21 cellular contexts compared by ENCODE assay signal in genomic region chr7:77944183-77945182, GRCh38.
DNase-seq lines count a peak whose midpoint lies in the region; ATAC-seq, FAIRE-seq and TF ChIP-seq lines count a peak whose summit lies in the region.
"Had no signal": no experiment of that assay in that cellular context is flagged by ENCODE, and none has a peak within 500 bp of the region (broad histone marks: within the 10 kb centered on the region; RNA-seq: fewer than 3 reads in every experiment).

No MANE protein-coding gene starts in this region.

- peak; percentile 53 for TF ChIP-seq POLR2A in K562 (conservative IDR thresholded peaks at IDR 0.05)

- peak overlapping the region in 1 of 2 experiments; percentile 48; a peak in 1 of 4 replicates for H3K9ac ChIP-seq in K562 (ENCODE audit: insufficient read depth in 1 of 2, low read depth in 2 of 2, low read length in 2 of 2)

- intact Hi-C loops in activated CD4-positive, alpha-beta T cell treated with anti-CD3 and anti-CD28 coated beads, Interleukin-2, amount 10 ng/mL, durations not matched to agents 24 days and 14 days (cut with micrococcal nuclease) = loop anchor here (10.0 kb wide), 1 partner anchor 280 kb away; no protein-coding TSS in a partner anchor
- intact Hi-C loops in Panc1 (cut with micrococcal nuclease; ENCODE audit: unreplicated experiment) (no loop called here), K562 (cut with micrococcal nuclease) (loop anchor here (5.0 kb wide), 1 partner anchor 287 kb away; no protein-coding TSS in a partner anchor)

- H3K4me3 Mint-ChIP-seq in activated CD4-positive, alpha-beta T cell treated with anti-CD3 and anti-CD28 coated beads, Interleukin-2, amount 10 ng/mL, durations not matched to agents 24 days and 14 days = no peak overlapping the region
- no peak overlapping the region for H3K4me3 Mint-ChIP-seq in stimulated activated naive B cell treated with anti-CD40 and anti-IgM and Interleukin-4, amounts not matched to agents 10 μg/mL and 1 μg/mL and 100 μg/mL, for 72 hours
- H3K4me3 Mint-ChIP-seq: H9 had no signal

- H3K4me1 Mint-ChIP-seq in activated CD4-positive, alpha-beta T cell treated with anti-CD3 and anti-CD28 coated beads, Interleukin-2, amount 10 ng/mL, durations not matched to agents 24 days and 14 days = peaks cover 2% of the 10 kb centered on the region
- peaks cover 5 to 11% of the 10 kb centered on the region in 2 donors for H3K4me1 Mint-ChIP-seq in stimulated activated naive B cell treated with anti-CD40 and anti-IgM and Interleukin-4, amounts not matched to agents 10 μg/mL and 1 μg/mL and 100 μg/mL, for 72 hours
- H3K4me1 Mint-ChIP-seq: H9 had no signal

- CTCF ChIA-PET in Panc1 (lab: Charles Lee) (no interaction called here), K562 (lab: Yijun Ruan, JAX; ENCODE audit: low intra/inter-chr PET ratio) (interaction anchor here (0.6 kb wide), 1 partner anchor 83 kb away, joined by 3 read pairs; no protein-coding TSS in a partner anchor)

- WGBS in K562 (ENCODE audit: insufficient coverage, low coverage, missing lambda C conversion rate) = 17% methylated on average over 9 of the region's 9 CpGs

- H3K4me3 ChIP-seq in Panc1 (ENCODE audit: low read depth in 2 of 2, low read length in 2 of 2) (no peak overlapping the region), K562 (no peak overlapping the region)

- H3K4me1 ChIP-seq in Panc1 (ENCODE audit: control insufficient read depth, insufficient read depth, low read length) (no peaks in the 10 kb centered on the region), K562 (replicated peaks in 1 of 2; ENCODE audit: control insufficient read depth in 2 of 2, insufficient read depth in 2 of 2, low read length in 2 of 2) (peaks cover 12 to 20% of the 10 kb centered on the region in 2 experiments)

- H3K27me3 ChIP-seq in Panc1 (ENCODE audit: control insufficient read depth, insufficient read depth, low read length) (no peaks in the 10 kb centered on the region), K562 (ENCODE audit: control insufficient read depth in 2 of 2, insufficient read depth in 2 of 2, low read length in 2 of 2) (no peaks in the 10 kb centered on the region)

- ATAC-seq in Panc1 (no peak), K562 (peak; percentile 90), HG02763 (IDR thresholded peaks at IDR 0.05; ENCODE audit: unreplicated experiment) (no peak), GM18867 (IDR thresholded peaks at IDR 0.05; ENCODE audit: unreplicated experiment) (no peak)
- ATAC-seq in stimulated activated naive B cell treated with anti-CD40 and anti-IgM and Interleukin-4, amounts not matched to agents 10 μg/mL and 1 μg/mL and 100 μg/mL, for 72 hours (replicated peaks) = no peak
- ATAC-seq: SK-N-SH treated with all-trans-retinoic acid at 6 μM for 48 hours had no signal

- TF ChIP-seq CTCF in Panc1 (IDR thresholded peaks at IDR 0.05) (no peak), K562 (IDR thresholded peaks at IDR 0.05 in 2 of 3, conservative IDR thresholded peaks at IDR 0.05 in 1 of 3; ENCODE audit: insufficient read depth in 2 of 3, low read depth in 1 of 3, low read length in 3 of 3) (no peak)

- H4K20me1 ChIP-seq in K562 (replicated peaks; ENCODE audit: control insufficient read depth, insufficient read depth, low read length) = no peaks in the 10 kb centered on the region

- peak; percentile 53 for DNase-seq in activated CD4-positive, alpha-beta T cell treated with anti-CD3 and anti-CD28 coated beads, Interleukin-2, amount 10 ng/mL, durations not matched to agents 24 days and 14 days
- no peak for DNase-seq in activated CD4-positive, alpha-beta T cell treated with anti-CD3 and anti-CD28 coated beads for 48 hours
- DNase-seq in Panc1 (ENCODE audit: low read depth, low spot score) (no peak), K562 (ENCODE audit: extremely low read depth in 1 of 4, low spot score in 3 of 4) (peak; percentile 46 to 76 (median 64)), GM19240 (ENCODE audit: insufficient read length, low spot score) (no peak)
- DNase-seq in stimulated activated naive B cell treated with anti-CD40 and anti-IgM and Interleukin-4, amounts not matched to agents 10 μg/mL and 1 μg/mL and 100 μg/mL, for 72 hours = no peak
- DNase-seq: 8988T, DMS79 treated with DMSO at 0.1 percent for 48 hours, H9, Kasumi-1, NCI-H1105 treated with DMSO at 0.1 percent for 48 hours, NCI-H2029, NCI-H2171 treated with DMSO at 0.1 percent for 48 hours, NCI-H510A, NCI-H82, SHP77 had no signal

- H3K27ac Mint-ChIP-seq in activated CD4-positive, alpha-beta T cell treated with anti-CD3 and anti-CD28 coated beads, Interleukin-2, amount 10 ng/mL, durations not matched to agents 24 days and 14 days = no peak overlapping the region
- peak overlapping the region; percentile 52 for H3K27ac Mint-ChIP-seq in stimulated activated naive B cell treated with anti-CD40 and anti-IgM and Interleukin-4, amounts not matched to agents 10 μg/mL and 1 μg/mL and 100 μg/mL, for 72 hours

- 0 out of 4 replicates have a peak, but pooled peaks of 1 of the 2 experiments have one; percentile 3 for TF ChIP-seq RAD21 in K562 (CRISPR knock-in tag; conservative IDR thresholded peaks at IDR 0.05 in 1 of 2, IDR thresholded peaks at IDR 0.05 in 1 of 2)

- H3K9me3 ChIP-seq in Panc1 (ENCODE audit: control insufficient read depth, insufficient read depth, low read depth, low read length) (no peaks in the 10 kb centered on the region), K562 (replicated peaks; ENCODE audit: control insufficient read depth, insufficient read depth, low read depth, low read length) (no peaks in the 10 kb centered on the region)

- H3K9me1 ChIP-seq in K562 (ENCODE audit: control insufficient read depth, insufficient read depth, low read length) = no peaks in the 10 kb centered on the region

- peak overlapping the region; percentile 71 for H2AFZ ChIP-seq in K562 (ENCODE audit: low read depth, low read length)

- H3K27me3 Mint-ChIP-seq in activated CD4-positive, alpha-beta T cell treated with anti-CD3 and anti-CD28 coated beads, Interleukin-2, amount 10 ng/mL, durations not matched to agents 24 days and 14 days = no peaks in the 10 kb centered on the region
- no peaks in the 10 kb centered on the region for H3K27me3 Mint-ChIP-seq in stimulated activated naive B cell treated with anti-CD40 and anti-IgM and Interleukin-4, amounts not matched to agents 10 μg/mL and 1 μg/mL and 100 μg/mL, for 72 hours

- H3K36me3 Mint-ChIP-seq in activated CD4-positive, alpha-beta T cell treated with anti-CD3 and anti-CD28 coated beads, Interleukin-2, amount 10 ng/mL, durations not matched to agents 24 days and 14 days (ENCODE audit: low read depth) = peaks cover 11% of the 10 kb centered on the region
- peaks cover 21 to 23% of the 10 kb centered on the region in 2 donors for H3K36me3 Mint-ChIP-seq in stimulated activated naive B cell treated with anti-CD40 and anti-IgM and Interleukin-4, amounts not matched to agents 10 μg/mL and 1 μg/mL and 100 μg/mL, for 72 hours

- FAIRE-seq in K562 (lab: Jason Lieb, UNC) = peak; percentile 77
- FAIRE-seq: D721Med had no signal

- POLR2A ChIA-PET in Panc1 (lab: Charles Lee) = no interaction called here
- POLR2A ChIA-PET in K562 (lab: Yijun Ruan, JAX) = interaction anchor here (0.7 to 1.6 kb wide), 8 partner anchors 9 to 509 kb away, joined by 3 to 13 read pairs (median 3); no protein-coding TSS in a partner anchor

- H3K27ac ChIP-seq in Panc1 (ENCODE audit: low read length) = no peak overlapping the region
- H3K27ac ChIP-seq in K562 (ENCODE audit: extremely low read depth, low read depth, low read length) = peak overlapping the region; percentile 78
- H3K27ac ChIP-seq: C4-2B had no signal

- peak overlapping the region; percentile 44 for H3K4me2 ChIP-seq in K562 (ENCODE audit: insufficient read depth, low read length)

- H3K79me2 ChIP-seq in K562 (ENCODE audit: control insufficient read depth, insufficient read depth, low read length) = no peaks in the 10 kb centered on the region

- no peaks in the 10 kb centered on the region for H3K9me3 Mint-ChIP-seq in activated CD4-positive, alpha-beta T cell treated with anti-CD3 and anti-CD28 coated beads, Interleukin-2, amount 10 ng/mL, durations not matched to agents 24 days and 14 days
- no peaks in the 10 kb centered on the region for H3K9me3 Mint-ChIP-seq in stimulated activated naive B cell treated with anti-CD40 and anti-IgM and Interleukin-4, amounts not matched to agents 10 μg/mL and 1 μg/mL and 100 μg/mL, for 72 hours
- H3K9me3 Mint-ChIP-seq: H9 had no signal

- peak; percentile 90 for TF ChIP-seq EP300 in K562 (IDR thresholded peaks at IDR 0.05; ENCODE audit: low read length)

- in situ Hi-C loops in Panc1 (cut with HindIII; ENCODE audit: low pct_unique_long_range_greater_than_20kb, low sequenced_read_pairs) = no loop called here
- in situ Hi-C loops in K562 (cut with MboI) = no loop called here

- BruUV-seq in Panc1 (replicated peaks; lab: Mats Ljungman, UMichigan) = TSS peak; percentile 9
- BruUV-seq in K562 (replicated peaks; lab: Mats Ljungman, UMichigan) = TSS peak; percentile 8

- H3K36me3 ChIP-seq in Panc1 (ENCODE audit: control insufficient read depth, insufficient read depth, low read length) = no peaks in the 10 kb centered on the region; the same call in 1 of the 2 replicates
- H3K36me3 ChIP-seq in K562 (ENCODE audit: control insufficient read depth, insufficient read depth, low read length) = peaks cover 30% of the 10 kb centered on the region

TF ChIP-seq in K562, 482 proteins besides CTCF, POLR2A, EP300 and RAD21 (continues in another document):
- TF ChIP-seq THAP12 (CRISPR knock-in tag; IDR thresholded peaks at IDR 0.05) (no peak), HDAC6 (IDR thresholded peaks at IDR 0.05; ENCODE audit: low read depth, low read length) (no peak), COPS2 (conservative IDR thresholded peaks at IDR 0.05) (no peak), RHOXF2B (CRISPR knock-in tag; conservative IDR thresholded peaks at IDR 0.05) (no peak), SRSF1 (IDR thresholded peaks at IDR 0.05; ENCODE audit: low read depth, low read length) (no peak)

Comparison
In these comparisons a context has a peak if more than half of its experiments do, and no peak if none do; other contexts are left out.
1. DNase-seq: peak in activated CD4-positive, alpha-beta T cell treated with anti-CD3 and anti-CD28 coated beads, Interleukin-2, amount 10 ng/mL, durations not matched to agents 24 days and 14 days (single experiment) and K562 (4 of 4); none in activated CD4-positive, alpha-beta T cell treated with anti-CD3 and anti-CD28 coated beads for 48 hours (single experiment), Panc1 (single experiment), stimulated activated naive B cell treated with anti-CD40 and anti-IgM and Interleukin-4, amounts not matched to agents 10 μg/mL and 1 μg/mL and 100 μg/mL, for 72 hours (single experiment) and GM19240 (single experiment).